19 cellular contexts compared by ENCODE assay signal in genomic region chr17:18374216-18374615, GRCh38. TPM values are rescaled to one million over a fixed set of nuclear protein-coding genes. Genes with fewer than 3 reads are reported as not detected.
DNase-seq lines count a peak whose midpoint lies in the region; ATAC-seq, FAIRE-seq and TF ChIP-seq lines count a peak whose summit lies in the region.
"Had no signal": no experiment of that assay in that cellular context is flagged by ENCODE, and none has a peak within 500 bp of the region (broad histone marks: within the 10 kb centered on the region; RNA-seq: fewer than 3 reads in every experiment).

No MANE protein-coding gene starts in this region.

- H3K36me3 Mint-ChIP-seq in endodermal cell (ENCODE audit: low read depth) = no peaks in the 10 kb centered on the region
- H3K36me3 Mint-ChIP-seq: CD4-positive, alpha-beta memory T cell had no signal

- H4K20me1 ChIP-seq in K562 (replicated peaks; ENCODE audit: control insufficient read depth, insufficient read depth, low read length) = no peaks in the 10 kb centered on the region

- H3K79me2 ChIP-seq in K562 (ENCODE audit: control insufficient read depth, insufficient read depth, low read length) = no peaks in the 10 kb centered on the region

- no peak overlapping the region for H2AFZ ChIP-seq in K562 (ENCODE audit: low read depth, low read length)
- H2AFZ ChIP-seq: GM23338 had no signal

- TF ChIP-seq CTCF in HEK293 (tag by site-specific recombination; IDR thresholded peaks at IDR 0.05) (no peak), K562 (IDR thresholded peaks at IDR 0.05 in 2 of 3, conservative IDR thresholded peaks at IDR 0.05 in 1 of 3; ENCODE audit: insufficient read depth in 2 of 3, low read depth in 1 of 3, low read length in 3 of 3) (no peak), spleen (IDR thresholded peaks at IDR 0.05 in 8 of 11, conservative IDR thresholded peaks at IDR 0.05 in 3 of 11) (no peak), endodermal cell (conservative IDR thresholded peaks at IDR 0.05) (no peak)

- TF ChIP-seq EP300 in K562 (IDR thresholded peaks at IDR 0.05; ENCODE audit: low read length) = no peak

- WGBS in K562 (ENCODE audit: insufficient coverage, low coverage, missing lambda C conversion rate) = 7% methylated on average over 7 of the region's 7 CpGs
- 77 to 91% (median 84%) methylated on average over 7 of the region's 7 CpGs for WGBS in spleen, 5 donors
- WGBS in endodermal cell (ENCODE audit: insufficient coverage in 1 of 2, insufficient read length in 1 of 2), 2 experiments = 80 to 91% methylated on average over 7 of the region's 7 CpGs

- no peak for DNase-seq in K562 (ENCODE audit: extremely low read depth in 1 of 4, low spot score in 3 of 4)
- DNase-seq in spleen = peak; percentile 4
- no peak for DNase-seq in endodermal cell
- no peak for DNase-seq in D341Med (ENCODE audit: low spot score)
- DNase-seq: C1 segment of cervical spinal cord; Calu3; CD4-positive, alpha-beta memory T cell; COR-L47; DMS153; DND-41; GDM1; H9 had no signal

- no peak overlapping the region for H3K4me3 Mint-ChIP-seq in endodermal cell
- H3K4me3 Mint-ChIP-seq: CD4-positive, alpha-beta memory T cell; GM23338; H9 had no signal

- intact Hi-C loops in K562 (cut with micrococcal nuclease) = no loop called here
- intact Hi-C loops in spleen (cut with DNase I; ENCODE audit: low total_unique reads) = no loop called here

- H3K27ac Mint-ChIP-seq in endodermal cell = no peak overlapping the region
- H3K27ac Mint-ChIP-seq: CD4-positive, alpha-beta memory T cell; GM23338; H9 had no signal

- H3K9me1 ChIP-seq in K562 (ENCODE audit: control insufficient read depth, insufficient read depth, low read length) = no peaks in the 10 kb centered on the region

- H3K36me3 ChIP-seq in HEK293 (ENCODE audit: control insufficient read depth in 2 of 2, insufficient read depth in 1 of 2, low read length in 2 of 2) (no peaks in the 10 kb centered on the region), K562 (ENCODE audit: control insufficient read depth, insufficient read depth, low read length) (no peaks in the 10 kb centered on the region), spleen (no peaks in the 10 kb centered on the region), endodermal cell (ENCODE audit: control insufficient read depth, insufficient read depth, low read length) (no peaks in the 10 kb centered on the region)

- H3K9me3 ChIP-seq in HEK293 (ENCODE audit: control insufficient read depth, insufficient read depth, low read depth, low read length) (no peaks in the 10 kb centered on the region), K562 (replicated peaks; ENCODE audit: control insufficient read depth, insufficient read depth, low read depth, low read length) (no peaks in the 10 kb centered on the region), spleen (peaks cover 0 to 10% (median 6%) of the 10 kb centered on the region in 8 donors), endodermal cell (ENCODE audit: control insufficient read depth, low read length) (peaks cover 11% of the 10 kb centered on the region)

- POLR2A ChIA-PET in HEK293 (lab: Yijun Ruan, JAX) (interaction anchor here (0.7 to 1.9 kb wide), 2 partner anchors 11 to 251 kb away, joined by 4 to 5 read pairs; partner anchors contain the start of gene SHMT1), K562 (lab: Yijun Ruan, JAX) (no interaction called here)

- ATAC-seq in K562 (no peak), HG03354 (IDR thresholded peaks at IDR 0.05; ENCODE audit: poor library complexity, severe bottlenecking, unreplicated experiment) (no peak)
- ATAC-seq: GM12878, GM23338 had no signal

- FAIRE-seq in K562 (lab: Jason Lieb, UNC) = peak; percentile 29
- FAIRE-seq: GM12878 had no signal

- H3K4me3 ChIP-seq in HEK293 (ENCODE audit: low read depth, low read length) (no peak overlapping the region), K562 (no peak overlapping the region), spleen (no peak overlapping the region), endodermal cell (ENCODE audit: low read length) (no peak overlapping the region)
- H3K4me3 ChIP-seq: GM12878, GM23338 had no signal

- H3K27me3 ChIP-seq in K562 (ENCODE audit: control insufficient read depth in 2 of 2, insufficient read depth in 2 of 2, low read length in 2 of 2) (no peaks in the 10 kb centered on the region), spleen (replicated peaks in 1 of 7) (peaks cover 0 to 29% (median 0%) of the 10 kb centered on the region in 7 donors), endodermal cell (ENCODE audit: control insufficient read depth, insufficient read depth, low read length, poor library complexity, severe bottlenecking) (no peaks in the 10 kb centered on the region)

- no peak overlapping the region for H3K4me2 ChIP-seq in K562 (ENCODE audit: insufficient read depth, low read length)
- H3K4me2 ChIP-seq: GM23338 had no signal

- H3K4me1 Mint-ChIP-seq in endodermal cell = peaks cover 3% of the 10 kb centered on the region
- H3K4me1 Mint-ChIP-seq: GM23338, H9 had no signal

- H3K27ac ChIP-seq in HEK293 (ENCODE audit: extremely low read depth, low read depth, low read length) = no peak overlapping the region
- no peak overlapping the region for H3K27ac ChIP-seq in K562 (ENCODE audit: extremely low read depth, low read depth, low read length)
- no peak overlapping the region for H3K27ac ChIP-seq in spleen
- no peak overlapping the region for H3K27ac ChIP-seq in endodermal cell (ENCODE audit: low read depth, low read length)

- TF ChIP-seq POLR2A in K562 (conservative IDR thresholded peaks at IDR 0.05) (no peak), spleen (IDR thresholded peaks at IDR 0.05) (no peak)

- CTCF ChIA-PET in HEK293 (lab: Yijun Ruan, JAX) = interaction anchor here (1.1 kb wide), 1 partner anchor 252 kb away, joined by 3 read pairs; no protein-coding TSS in a partner anchor
- CTCF ChIA-PET in K562 (lab: Yijun Ruan, JAX; ENCODE audit: low intra/inter-chr PET ratio) = no interaction called here

- H3K9ac ChIP-seq in K562 (ENCODE audit: insufficient read depth in 1 of 2, low read depth in 2 of 2, low read length in 2 of 2) (no peak overlapping the region), endodermal cell (ENCODE audit: extremely low read depth, low read length, poor library complexity, severe bottlenecking) (no peak overlapping the region)

- no TSS peak for BruUV-seq in K562 (replicated peaks; lab: Mats Ljungman, UMichigan)

- in situ Hi-C loops in K562 (cut with MboI) = no loop called here

- H3K4me1 ChIP-seq in HEK293 (ENCODE audit: control insufficient read depth, insufficient read depth, low read length) = no peaks in the 10 kb centered on the region
- peaks cover 2 to 3% of the 10 kb centered on the region in 2 experiments; a peak in 3 of 5 replicates for H3K4me1 ChIP-seq in K562 (replicated peaks in 1 of 2; ENCODE audit: control insufficient read depth in 2 of 2, insufficient read depth in 2 of 2, low read length in 2 of 2)
- peaks cover 0 to 16% (median 7%) of the 10 kb centered on the region in 6 donors for H3K4me1 ChIP-seq in spleen
- H3K4me1 ChIP-seq in endodermal cell (ENCODE audit: control insufficient read depth, insufficient read depth, low read length) = no peaks in the 10 kb centered on the region

- H3K27me3 Mint-ChIP-seq in endodermal cell (ENCODE audit: insufficient read depth) = no peaks in the 10 kb centered on the region

- H3K9me3 Mint-ChIP-seq in endodermal cell = peaks cover 12% of the 10 kb centered on the region
- H3K9me3 Mint-ChIP-seq: CD4-positive, alpha-beta memory T cell had no signal

- no peak for TF ChIP-seq RAD21 in K562 (CRISPR knock-in tag; conservative IDR thresholded peaks at IDR 0.05 in 1 of 2, IDR thresholded peaks at IDR 0.05 in 1 of 2)

RNA-seq across cellular contexts. Expression of gene EVPLL, which starts 3.4 kb away (rescaled TPM):
- not detected in 2 replicates for total RNA-seq in K562 (2011; cell fraction: chromatin; rRNA removed; ENCODE audit: low replicate concordance)
- total RNA-seq in K562 (2011; cell fraction: nucleolus; rRNA removed) = not detected in 2 replicates
- total RNA-seq in K562 (2011; cell fraction: nucleoplasm; rRNA removed) = not detected in 2 replicates
- not detected in 2 replicates for total RNA-seq in K562 (2014; rRNA removed)
- total RNA-seq in K562 (2014; rRNA removed; fragmentation: Illumina TruSeq; extraction: Trizol) = not detected in 2 replicates
- total RNA-seq in K562 (2015; rRNA removed; fragmentation: Illumina TruSeq; extraction: Trizol) = not detected in 2 replicates
- not detected in 2 replicates for total RNA-seq in K562 (2021)
- polyA plus RNA-seq in K562 (2011; rRNA removed) = not detected in 2 replicates
- polyA plus RNA-seq in K562 (2011; cell fraction: cytosol; rRNA removed) = not detected in 2 replicates
- polyA plus RNA-seq in K562 (2011; cell fraction: nucleus; rRNA removed) = not detected in 2 replicates
- not detected in 2 replicates for polyA plus RNA-seq in K562 (2012)
- not detected in 2 replicates for polyA plus RNA-seq in K562 (2014; fragmentation: Illumina TruSeq; extraction: Trizol)
- polyA plus RNA-seq in K562 (2014; fragmentation: Nextera tagmentation; extraction: Ambion mirVana) = not detected
- polyA plus RNA-seq in K562 (2014; rRNA removed) = not detected in 2 replicates
- polyA minus RNA-seq in K562 (2011; rRNA and poly(A)+ RNA removed) = not detected in 2 replicates
- polyA minus RNA-seq in K562 (2011; cell fraction: cytosol; rRNA and poly(A)+ RNA removed) = not detected in 2 replicates
- not detected in 2 replicates for polyA minus RNA-seq in K562 (2011; cell fraction: nucleus; rRNA and poly(A)+ RNA removed)
- not detected for total RNA-seq in spleen
- not detected for polyA plus RNA-seq in spleen
- total RNA-seq in endodermal cell = not detected
- not detected for polyA plus RNA-seq in endodermal cell (2013, experiment 1 of 2)
- not detected for polyA plus RNA-seq in endodermal cell (2013, experiment 2 of 2)
- total RNA-seq: A172; A673; CD4-positive, alpha-beta memory T cell; GM12878 had no signal
- polyA plus RNA-seq: BJ; CD4-positive, alpha-beta memory T cell; GM12878 had no signal

RNA-seq across cellular contexts. Expression of gene SHMT1, which starts 10.9 kb away (rescaled TPM):
- 38.5 and 63.2 TPM in 2 replicates for total RNA-seq in K562 (2011; cell fraction: chromatin; rRNA removed; ENCODE audit: low replicate concordance)
- 29.9 and 31.7 TPM in 2 replicates for total RNA-seq in K562 (2011; cell fraction: nucleolus; rRNA removed)
- 36.2 and 36.6 TPM in 2 replicates for total RNA-seq in K562 (2011; cell fraction: nucleoplasm; rRNA removed)
- 23.3 and 29.8 TPM in 2 replicates for total RNA-seq in K562 (2014; rRNA removed)
- total RNA-seq in K562 (2014; rRNA removed; fragmentation: Illumina TruSeq; extraction: Trizol) = 15.7 and 18.0 TPM in 2 replicates
- total RNA-seq in K562 (2015; rRNA removed; fragmentation: Illumina TruSeq; extraction: Trizol) = 23.9 and 26.5 TPM in 2 replicates
- 30.7 and 31.2 TPM in 2 replicates for total RNA-seq in K562 (2021)
- polyA plus RNA-seq in K562 (2011; rRNA removed) = 18.1 and 20.0 TPM in 2 replicates
- 21.9 and 29.0 TPM in 2 replicates for polyA plus RNA-seq in K562 (2011; cell fraction: cytosol; rRNA removed)
- 20.7 and 22.9 TPM in 2 replicates for polyA plus RNA-seq in K562 (2011; cell fraction: nucleus; rRNA removed)
- polyA plus RNA-seq in K562 (2012) = 21.8 and 26.1 TPM in 2 replicates
- 25.4 and 30.2 TPM in 2 replicates for polyA plus RNA-seq in K562 (2014; fragmentation: Illumina TruSeq; extraction: Trizol)
- polyA plus RNA-seq in K562 (2014; fragmentation: Nextera tagmentation; extraction: Ambion mirVana) = 1 to 10 TPM; 3.3 to 5.6 TPM
- 23.9 and 26.1 TPM in 2 replicates for polyA plus RNA-seq in K562 (2014; rRNA removed)
- polyA minus RNA-seq in K562 (2011; rRNA and poly(A)+ RNA removed) = 12.8 and 14.1 TPM in 2 replicates
- polyA minus RNA-seq in K562 (2011; cell fraction: cytosol; rRNA and poly(A)+ RNA removed) = 13.5 and 17.3 TPM in 2 replicates
- 11.6 and 15.1 TPM in 2 replicates for polyA minus RNA-seq in K562 (2011; cell fraction: nucleus; rRNA and poly(A)+ RNA removed)
- total RNA-seq in spleen = 10 to 100 TPM; 28.4 to 68.7 (median 47.8) TPM
- polyA plus RNA-seq in spleen = 10 to 100 TPM in 2 of 3 donors, 1 to 10 TPM in 1; 9.1 to 26.2 (median 18.1) TPM
- 10 to 100 TPM; 38.5 to 40.9 TPM for total RNA-seq in endodermal cell
- 25.2 TPM for polyA plus RNA-seq in endodermal cell (2013, experiment 1 of 2)
- 23.4 TPM for polyA plus RNA-seq in endodermal cell (2013, experiment 2 of 2)

RNA-seq across cellular contexts. Expression of gene SMCR8, which starts 59.1 kb away (rescaled TPM):
- 11.8 and 21.8 TPM in 2 replicates for total RNA-seq in K562 (2011; cell fraction: chromatin; rRNA removed; ENCODE audit: low replicate concordance)
- 11.7 and 16.5 TPM in 2 replicates for total RNA-seq in K562 (2011; cell fraction: nucleolus; rRNA removed)
- 10.4 and 12.3 TPM in 2 replicates for total RNA-seq in K562 (2011; cell fraction: nucleoplasm; rRNA removed)
- 4.9 and 6.4 TPM in 2 replicates for total RNA-seq in K562 (2014; rRNA removed)
- total RNA-seq in K562 (2014; rRNA removed; fragmentation: Illumina TruSeq; extraction: Trizol) = 4.9 and 5.3 TPM in 2 replicates
- 7.2 and 7.5 TPM in 2 replicates for total RNA-seq in K562 (2015; rRNA removed; fragmentation: Illumina TruSeq; extraction: Trizol)
- 7.8 and 8.8 TPM in 2 replicates for total RNA-seq in K562 (2021)
- polyA plus RNA-seq in K562 (2011; rRNA removed) = 3.8 and 3.9 TPM in 2 replicates
- 3.5 and 3.6 TPM in 2 replicates for polyA plus RNA-seq in K562 (2011; cell fraction: cytosol; rRNA removed)
- polyA plus RNA-seq in K562 (2011; cell fraction: nucleus; rRNA removed) = 3.0 and 4.5 TPM in 2 replicates
- polyA plus RNA-seq in K562 (2012) = 6.3 and 7.8 TPM in 2 replicates
- 7.1 and 7.3 TPM in 2 replicates for polyA plus RNA-seq in K562 (2014; fragmentation: Illumina TruSeq; extraction: Trizol)
- under 1 TPM; 0.25 to 0.37 TPM for polyA plus RNA-seq in K562 (2014; fragmentation: Nextera tagmentation; extraction: Ambion mirVana)
- polyA plus RNA-seq in K562 (2014; rRNA removed) = 3.2 and 4.3 TPM in 2 replicates
- polyA minus RNA-seq in K562 (2011; rRNA and poly(A)+ RNA removed) = 6.5 and 7.5 TPM in 2 replicates
- polyA minus RNA-seq in K562 (2011; cell fraction: cytosol; rRNA and poly(A)+ RNA removed) = 5.4 and 5.6 TPM in 2 replicates
- polyA minus RNA-seq in K562 (2011; cell fraction: nucleus; rRNA and poly(A)+ RNA removed) = 5.1 and 6.4 TPM in 2 replicates
- 10 to 100 TPM; 25.8 to 38.0 (median 32.3) TPM for total RNA-seq in spleen
- polyA plus RNA-seq in spleen = 1 to 10 TPM; 3.9 to 9.2 (median 4.0) TPM
- total RNA-seq in endodermal cell = 10 to 100 TPM; 20.7 to 22.2 TPM
- 9.4 TPM for polyA plus RNA-seq in endodermal cell (2013, experiment 1 of 2)
- polyA plus RNA-seq in endodermal cell (2013, experiment 2 of 2) = 10.0 TPM

RNA-seq across cellular contexts. Expression of gene TOP3A, which starts 59.4 kb away (rescaled TPM):
- 134 and 180 TPM in 2 replicates for total RNA-seq in K562 (2011; cell fraction: chromatin; rRNA removed; ENCODE audit: low replicate concordance)
- 87.6 and 109 TPM in 2 replicates for total RNA-seq in K562 (2011; cell fraction: nucleolus; rRNA removed)
- 107 and 108 TPM in 2 replicates for total RNA-seq in K562 (2011; cell fraction: nucleoplasm; rRNA removed)
- 25.5 and 33.2 TPM in 2 replicates for total RNA-seq in K562 (2014; rRNA removed)
- 24.7 and 25.6 TPM in 2 replicates for total RNA-seq in K562 (2014; rRNA removed; fragmentation: Illumina TruSeq; extraction: Trizol)
- 27.0 and 30.0 TPM in 2 replicates for total RNA-seq in K562 (2015; rRNA removed; fragmentation: Illumina TruSeq; extraction: Trizol)
- 48.2 and 49.7 TPM in 2 replicates for total RNA-seq in K562 (2021)
- 18.3 and 23.0 TPM in 2 replicates for polyA plus RNA-seq in K562 (2011; rRNA removed)
- 10.3 and 14.3 TPM in 2 replicates for polyA plus RNA-seq in K562 (2011; cell fraction: cytosol; rRNA removed)
- polyA plus RNA-seq in K562 (2011; cell fraction: nucleus; rRNA removed) = 28.2 and 40.0 TPM in 2 replicates
- 21.5 and 22.5 TPM in 2 replicates for polyA plus RNA-seq in K562 (2012)
- 25.8 TPM in 2 replicates for polyA plus RNA-seq in K562 (2014; fragmentation: Illumina TruSeq; extraction: Trizol)
- polyA plus RNA-seq in K562 (2014; fragmentation: Nextera tagmentation; extraction: Ambion mirVana) = 1 to 10 TPM; 5.2 to 7.6 TPM
- polyA plus RNA-seq in K562 (2014; rRNA removed) = 16.4 and 22.7 TPM in 2 replicates
- 40.2 and 45.8 TPM in 2 replicates for polyA minus RNA-seq in K562 (2011; rRNA and poly(A)+ RNA removed)
- 20.1 and 24.0 TPM in 2 replicates for polyA minus RNA-seq in K562 (2011; cell fraction: cytosol; rRNA and poly(A)+ RNA removed)
- 33.1 and 42.0 TPM in 2 replicates for polyA minus RNA-seq in K562 (2011; cell fraction: nucleus; rRNA and poly(A)+ RNA removed)
- 10 to 100 TPM; 42.0 to 60.1 (median 48.2) TPM for total RNA-seq in spleen
- 10 to 100 TPM in 2 of 3 donors, 1 to 10 TPM in 1; 9.8 to 18.5 (median 12.7) TPM for polyA plus RNA-seq in spleen
- 10 to 100 TPM; 60.4 to 67.4 TPM for total RNA-seq in endodermal cell
- polyA plus RNA-seq in endodermal cell (2013, experiment 1 of 2) = 31.5 TPM
- polyA plus RNA-seq in endodermal cell (2013, experiment 2 of 2) = 32.0 TPM

Comparison
In these comparisons a context has a peak if more than half of its experiments do, and no peak if none do; other contexts are left out.
1. Of the 44 proteins assayed by ChIP-seq in both K562 and HEK293: peak only in K562: none; only in HEK293: none; in both: ZNF121; in neither: 43.